8 cellular contexts compared by ENCODE assay signal in genomic region chr5:139482050-139482889, GRCh38. TPM values are rescaled to one million over a fixed set of nuclear protein-coding genes. Genes with fewer than 3 reads are reported as not detected.
DNase-seq lines count a peak whose midpoint lies in the region; ATAC-seq and TF ChIP-seq lines count a peak whose summit lies in the region.

Gene STING1, minus strand, starts transcription at chr5:139482758. Its CDS starts 1,054 bp downstream, at chr5:139481704.

- H3K4me3 ChIP-seq in AG04449 (ENCODE audit: low read depth, low read length) (peak within 1 kb of the TSS; percentile 71), MG63 (peak within 1 kb of the TSS; percentile 66), astrocyte of the spinal cord (ENCODE audit: low read depth, low read length) (peak within 1 kb of the TSS; percentile 57), spleen (peak within 1 kb of the TSS; percentile 42 to 73 (median 56))

- CTCF ChIA-PET in AG04449 (lab: Yijun Ruan, JAX): interaction anchor here (0.8 to 2.0 kb wide), 15 partner anchors 9 to 78 kb away, joined by 3 to 17 read pairs (median 4); partner anchors contain the start of genes DNAJC18, ECSCR and SMIM33

- TF ChIP-seq CTCF in AG04449 (IDR thresholded peaks at IDR 0.05; ENCODE audit: insufficient read depth, low read length, missing control alignments) (no peak), astrocyte of the spinal cord (IDR thresholded peaks at IDR 0.05; ENCODE audit: low read depth, low read length) (no peak), spleen (IDR thresholded peaks at IDR 0.05 in 8 of 11, conservative IDR thresholded peaks at IDR 0.05 in 3 of 11) (no peak)

- peak; percentile 87 for DNase-seq in AG04449 (ENCODE audit: low read depth, low spot score)
- DNase-seq in MG63: peak; percentile 98
- DNase-seq in astrocyte of the spinal cord (ENCODE audit: low read depth, low spot score): peak; percentile 96
- peak; percentile 10 for DNase-seq in iPS-NIHi7 (ENCODE audit: extremely low spot score)
- peak; percentile 88 for DNase-seq in spleen

- WGBS in spleen, 5 donors: 3 to 10% (median 4%) methylated on average over 15 to 19 of the region's 19 CpGs

- H3K27me3 ChIP-seq in MG63: no peaks in the 10 kb centered on the region
- H3K27me3 ChIP-seq in spleen (replicated peaks in 1 of 7): no peaks in the 10 kb centered on the region

- in situ Hi-C loops in astrocyte of the spinal cord (cut with HindIII; ENCODE audit: low sequenced_read_pairs): no loop called here

- peak within 1 kb of the TSS; percentile 89 to 97 (median 92) for H3K27ac ChIP-seq in spleen

- H3K9me3 ChIP-seq in MG63 (no peaks in the 10 kb centered on the region), spleen (no peaks in the 10 kb centered on the region)

- H3K4me1 ChIP-seq in spleen: peaks cover 7 to 79% (median 59%) of the 10 kb centered on the region in 6 donors

- ATAC-seq in GM18868 (IDR thresholded peaks at IDR 0.05; ENCODE audit: unreplicated experiment) (peak; percentile 64), HG03159 (IDR thresholded peaks at IDR 0.05; ENCODE audit: unreplicated experiment) (no peak)

- POLR2A ChIA-PET in AG04449 (lab: Yijun Ruan, JAX): interaction anchor here (0.7 to 1.4 kb wide), 7 partner anchors 12 to 78 kb away, joined by 3 to 11 read pairs (median 5); partner anchors contain the start of genes DNAJC18 and UBE2D2

- peak in 1 of 3 donors; percentile 37 for TF ChIP-seq POLR2A in spleen (IDR thresholded peaks at IDR 0.05)

- intact Hi-C loops in T-helper 1 cell treated with Interleukin-12 subunit alpha and Interleukin-12 subunit beta and Interleukin-4 antibody, amounts not matched to agents 30 ng/mL and 1 ng/mL, for 36 hours (cut with micrococcal nuclease): loop anchor here (1.0 kb wide), 7 partner anchors 8 to 140 kb away; partner anchors contain the start of genes DNAJC18 and UBE2D2
- intact Hi-C loops in spleen (cut with DNase I; ENCODE audit: low total_unique reads): no loop called here

- H3K36me3 ChIP-seq in MG63: peaks cover 39% of the 10 kb centered on the region
- H3K36me3 ChIP-seq in spleen: peaks cover 0 to 34% (median 20%) of the 10 kb centered on the region in 6 donors

RNA-seq across cellular contexts. Expression of gene STING1, which starts in this region (rescaled TPM):
- 45.6 and 54.5 TPM in 2 replicates for total RNA-seq in MG63 (2014; rRNA removed; shearing (Covaris generic); ENCODE audit: low replicate concordance)
- 269 and 271 TPM in 2 replicates for total RNA-seq in T-helper 1 cell treated with Interleukin-12 subunit alpha and Interleukin-12 subunit beta and Interleukin-4 antibody, amounts not matched to agents 30 ng/mL and 1 ng/mL, for 36 hours
- total RNA-seq in spleen: 100 to 1,000 TPM in 6 of 7 donors, 10 to 100 TPM in 1; 99.7 to 166 (median 130) TPM
- polyA plus RNA-seq in spleen: 10 to 100 TPM; 24.2 to 49.8 (median 43.6) TPM

Comparison
In these comparisons a context has a peak if more than half of its experiments do, and no peak if none do; other contexts are left out.
1. DNase-seq: peak in every context shown above with its lines; median percentile 98 in MG63; 96 in astrocyte of the spinal cord; 88 in spleen; 87 in AG04449; 10 in iPS-NIHi7.